In genomic region chr2:150937030-150937429, GRCh38 we compare ENCODE assay signal across 21 cellular contexts.
DNase-seq lines count a peak whose midpoint lies in the region; ATAC-seq, FAIRE-seq and TF ChIP-seq lines count a peak whose summit lies in the region.
"Had no signal": no experiment of that assay in that cellular context is flagged by ENCODE, and none has a peak within 500 bp of the region (broad histone marks: within the 10 kb centered on the region; RNA-seq: fewer than 3 reads in every experiment).

No MANE protein-coding gene starts in this region.

- H3K9ac ChIP-seq in HepG2 (ENCODE audit: insufficient read depth, low read depth, low read length) (no peak overlapping the region), neural cell (ENCODE audit: low read length) (no peak overlapping the region)
- H3K9ac ChIP-seq: BLaER1 treated with 17β-estradiol and CSF1 and Interleukin-3, amounts not matched to agents 10 nM and 100 nM had no signal

- no peak for FAIRE-seq in HepG2 (lab: Jason Lieb, UNC)
- FAIRE-seq: A549, D721Med, G401.6, GM12891, GM19239 had no signal

- H4K20me1 ChIP-seq in HepG2 (ENCODE audit: insufficient read depth, low read length) (no peaks in the 10 kb centered on the region), neural cell (ENCODE audit: insufficient read depth) (no peaks in the 10 kb centered on the region)
- H4K20me1 ChIP-seq: BLaER1 treated with 17β-estradiol and CSF1 and Interleukin-3, amounts not matched to agents 10 nM and 100 nM had no signal

- H3K9me3 ChIP-seq in HepG2 (ENCODE audit: low read length) = no peaks in the 10 kb centered on the region
- H3K9me3 ChIP-seq in right lobe of liver = no peaks in the 10 kb centered on the region
- no peaks in the 10 kb centered on the region for H3K9me3 ChIP-seq in neural cell (ENCODE audit: low read length)
- H3K9me3 ChIP-seq: A549; BLaER1 treated with 17β-estradiol and CSF1 and Interleukin-3, amounts not matched to agents 10 nM and 100 nM; Caco-2 had no signal

- H2AFZ ChIP-seq in HepG2 (ENCODE audit: low read length) (no peak overlapping the region), neural cell (ENCODE audit: low read depth, low read length) (no peak overlapping the region)

- TF ChIP-seq RAD21 in HepG2 (CRISPR knock-in tag; IDR thresholded peaks at IDR 0.05) (no peak), neural cell (conservative IDR thresholded peaks at IDR 0.05) (no peak)

- 0% methylated on average over 1 of the region's 1 CpG for WGBS in HepG2 (ENCODE audit: low lambda C conversion rate)
- WGBS in right lobe of liver (ENCODE audit: insufficient coverage, low coverage, low lambda C conversion rate, missing lambda C conversion rate) = 67% methylated on average over 1 of the region's 1 CpG

- H3K27ac ChIP-seq in HepG2 (ENCODE audit: extremely low read length, insufficient read depth, low read length) = no peak overlapping the region
- H3K27ac ChIP-seq in right lobe of liver = no peak overlapping the region
- H3K27ac ChIP-seq in neural cell (ENCODE audit: low read length) = peak overlapping the region; percentile 98
- H3K27ac ChIP-seq in dorsolateral prefrontal cortex = no peak overlapping the region
- H3K27ac ChIP-seq: 22Rv1; A549; BLaER1 treated with 17β-estradiol and CSF1 and Interleukin-3, amounts not matched to agents 10 nM and 100 nM; C4-2B had no signal

- CTCF ChIA-PET in HepG2 (lab: Yijun Ruan, JAX; ENCODE audit: low intra/inter-chr PET ratio, low total read pairs) = no interaction called here

- in situ Hi-C loops in HepG2 (cut with HindIII; ENCODE audit: extremely low pct_ligation_motif_present, low pct_unique_long_range_greater_than_20kb) = no loop called here

- no peak for TF ChIP-seq CTCF in HepG2 (CRISPR knock-in tag; IDR thresholded peaks at IDR 0.05)
- TF ChIP-seq CTCF in right lobe of liver (IDR thresholded peaks at IDR 0.05) = no peak
- TF ChIP-seq CTCF in LNCaP clone FGC (IDR thresholded peaks at IDR 0.05; ENCODE audit: control insufficient read depth, extremely low read depth, insufficient read depth) = no peak
- no peak for TF ChIP-seq CTCF in neural cell (IDR thresholded peaks at IDR 0.05; ENCODE audit: poor library complexity, severe bottlenecking)
- TF ChIP-seq CTCF in dorsolateral prefrontal cortex (IDR thresholded peaks at IDR 0.05 in 54 of 56, conservative IDR thresholded peaks at IDR 0.05 in 2 of 56; ENCODE audit: low read depth in 1 of 56, partially characterized antibody in 56 of 56) = no peak

- H3K36me3 ChIP-seq in HepG2 (replicated peaks in 1 of 2; ENCODE audit: control insufficient read depth in 1 of 2, insufficient read depth in 2 of 2, low read length in 2 of 2) (no peaks in the 10 kb centered on the region), right lobe of liver (no peaks in the 10 kb centered on the region), neural cell (ENCODE audit: insufficient read depth, low read length) (no peaks in the 10 kb centered on the region)
- H3K36me3 ChIP-seq: BLaER1 treated with 17β-estradiol and CSF1 and Interleukin-3, amounts not matched to agents 10 nM and 100 nM had no signal

- BruUV-seq in HepG2 (replicated peaks; lab: Mats Ljungman, UMichigan) = no TSS peak

- peaks cover 4% of the 10 kb centered on the region for H3F3A ChIP-seq in neural cell (ENCODE audit: insufficient read depth, low read length, poor library complexity, severe bottlenecking)

- no peak for TF ChIP-seq POLR2A in HepG2 (IDR thresholded peaks at IDR 0.05; ENCODE audit: insufficient read depth in 1 of 2, low read depth in 2 of 2, low read length in 2 of 2)
- no peak for TF ChIP-seq POLR2A in right lobe of liver (IDR thresholded peaks at IDR 0.05)

- no peaks in the 10 kb centered on the region for H3K27me3 ChIP-seq in HepG2 (ENCODE audit: control insufficient read depth in 1 of 2, insufficient read depth in 2 of 2, low read length in 2 of 2)
- no peaks in the 10 kb centered on the region for H3K27me3 ChIP-seq in right lobe of liver
- no peaks in the 10 kb centered on the region for H3K27me3 ChIP-seq in neural cell (ENCODE audit: insufficient read depth, low read depth, low read length)
- no peaks in the 10 kb centered on the region for H3K27me3 ChIP-seq in dorsolateral prefrontal cortex
- H3K27me3 ChIP-seq: BLaER1 treated with 17β-estradiol and CSF1 and Interleukin-3, amounts not matched to agents 10 nM and 100 nM had no signal

- DNase-seq in HepG2 (ENCODE audit: low spot score) = peak; percentile 32
- DNase-seq in right lobe of liver = no peak
- peak; percentile 56 for DNase-seq in LNCaP clone FGC (ENCODE audit: low read depth)
- no peak for DNase-seq in dorsolateral prefrontal cortex
- no peak for DNase-seq in NCI-H524 treated with DMSO at 0.1 percent for 48 hours (lab: John Stamatoyannopoulos, UW)
- DNase-seq: AML-193; Caco-2; Calu3; CD4-positive, alpha-beta T cell; CD8-positive, alpha-beta T cell; DMS79 treated with DMSO at 0.1 percent for 48 hours; GF-D8 had no signal

- no peaks in the 10 kb centered on the region for H3K79me2 ChIP-seq in HepG2 (ENCODE audit: insufficient read depth, low read length)
- no peaks in the 10 kb centered on the region for H3K79me2 ChIP-seq in neural cell (replicated peaks; ENCODE audit: insufficient read depth, low read length)

- H3K9me2 ChIP-seq in neural cell (ENCODE audit: insufficient read depth, low read length) = no peaks in the 10 kb centered on the region

- no peak overlapping the region for H3K4me2 ChIP-seq in HepG2 (ENCODE audit: low read depth, low read length)
- H3K4me2 ChIP-seq in neural cell (ENCODE audit: low read length) = no peak overlapping the region
- H3K4me2 ChIP-seq: A549; BLaER1 treated with 17β-estradiol and CSF1 and Interleukin-3, amounts not matched to agents 10 nM and 100 nM had no signal

- peak; percentile 71 for ATAC-seq in HepG2
- ATAC-seq in right lobe of liver = no peak
- ATAC-seq: A549; CD8-positive, alpha-beta T cell had no signal

- intact Hi-C loops in HepG2 (cut with micrococcal nuclease; ENCODE audit: unreplicated experiment) (no loop called here), right lobe of liver (cut with DNase I) (no loop called here), dorsolateral prefrontal cortex (cut with DNase I) (no loop called here)

- H3K4me1 ChIP-seq in HepG2 (ENCODE audit: insufficient read depth, low read length) (peaks cover 10% of the 10 kb centered on the region; the same call in 1 of the 2 replicates), right lobe of liver (no peaks in the 10 kb centered on the region)
- H3K4me1 ChIP-seq: A549; BLaER1 treated with 17β-estradiol and CSF1 and Interleukin-3, amounts not matched to agents 10 nM and 100 nM; Caco-2 had no signal

- TF ChIP-seq EP300 in HepG2 (IDR thresholded peaks at IDR 0.05; ENCODE audit: low read depth in 2 of 2, low read length in 2 of 2) = no peak
- TF ChIP-seq EP300 in HepG2 (CRISPR knock-in tag; IDR thresholded peaks at IDR 0.05; ENCODE audit: borderline replicate concordance) = no peak
- TF ChIP-seq EP300 in neural cell (conservative IDR thresholded peaks at IDR 0.05; ENCODE audit: poor library complexity, severe bottlenecking) = no peak

- POLR2A ChIA-PET in HepG2 (lab: Yijun Ruan, JAX) = no interaction called here

- no peak overlapping the region for H3K4me3 ChIP-seq in HepG2 (replicated peaks in 1 of 3; ENCODE audit: insufficient read depth in 1 of 3, low read depth in 2 of 3, low read length in 3 of 3)
- no peak overlapping the region for H3K4me3 ChIP-seq in right lobe of liver
- no peak overlapping the region for H3K4me3 ChIP-seq in LNCaP clone FGC (ENCODE audit: low read depth, low read length)
- no peak overlapping the region for H3K4me3 ChIP-seq in neural cell (ENCODE audit: low read length)
- no peak overlapping the region for H3K4me3 ChIP-seq in dorsolateral prefrontal cortex
- H3K4me3 ChIP-seq: A549; BLaER1 treated with 17β-estradiol and CSF1 and Interleukin-3, amounts not matched to agents 10 nM and 100 nM had no signal

TF ChIP-seq in HepG2, 621 proteins besides CTCF, POLR2A, EP300 and RAD21 (continues in another document):
- TF ChIP-seq FOXP1 (IDR thresholded peaks at IDR 0.05) = no peak
- TF ChIP-seq FOXP1 (CRISPR knock-in tag; IDR thresholded peaks at IDR 0.05) = 0 out of 2 replicates have a peak, but pooled peaks have one; percentile 39
- no peak for TF ChIP-seq NRL (CRISPR knock-in tag; IDR thresholded peaks at IDR 0.05; ENCODE audit: borderline replicate concordance)

TF ChIP-seq in neural cell, 6 proteins besides CTCF, POLR2A, EP300 and RAD21:
- no peak for TF ChIP-seq MXI1 (conservative IDR thresholded peaks at IDR 0.05; ENCODE audit: poor library complexity, severe bottlenecking)
- TF ChIP-seq REST (IDR thresholded peaks at IDR 0.05; ENCODE audit: borderline replicate concordance) = no peak
- no peak for TF ChIP-seq EZH2 (IDR thresholded peaks at IDR 0.05; ENCODE audit: borderline replicate concordance, insufficient read depth, low read length, poor library complexity, severe bottlenecking)
- TF ChIP-seq POLR2AphosphoS5 (IDR thresholded peaks at IDR 0.05) = no peak
- TF ChIP-seq TAF1 (IDR thresholded peaks at IDR 0.05; ENCODE audit: low read depth) = no peak
- no peak for TF ChIP-seq SMC3 (conservative IDR thresholded peaks at IDR 0.05; ENCODE audit: poor library complexity)
TF ChIP-seq in neural cell: peak in this region for 0.

Comparison
In these comparisons a context has a peak if more than half of its experiments do, and no peak if none do; other contexts are left out.
1. DNase-seq: peak in HepG2 (single experiment) and LNCaP clone FGC (single experiment); none in right lobe of liver (0 of 3), dorsolateral prefrontal cortex (0 of 10) and NCI-H524 treated with DMSO at 0.1 percent for 48 hours (single experiment).